Comparison of ENCODE assay signal across 23 cellular contexts in the genomic region with DNA sequence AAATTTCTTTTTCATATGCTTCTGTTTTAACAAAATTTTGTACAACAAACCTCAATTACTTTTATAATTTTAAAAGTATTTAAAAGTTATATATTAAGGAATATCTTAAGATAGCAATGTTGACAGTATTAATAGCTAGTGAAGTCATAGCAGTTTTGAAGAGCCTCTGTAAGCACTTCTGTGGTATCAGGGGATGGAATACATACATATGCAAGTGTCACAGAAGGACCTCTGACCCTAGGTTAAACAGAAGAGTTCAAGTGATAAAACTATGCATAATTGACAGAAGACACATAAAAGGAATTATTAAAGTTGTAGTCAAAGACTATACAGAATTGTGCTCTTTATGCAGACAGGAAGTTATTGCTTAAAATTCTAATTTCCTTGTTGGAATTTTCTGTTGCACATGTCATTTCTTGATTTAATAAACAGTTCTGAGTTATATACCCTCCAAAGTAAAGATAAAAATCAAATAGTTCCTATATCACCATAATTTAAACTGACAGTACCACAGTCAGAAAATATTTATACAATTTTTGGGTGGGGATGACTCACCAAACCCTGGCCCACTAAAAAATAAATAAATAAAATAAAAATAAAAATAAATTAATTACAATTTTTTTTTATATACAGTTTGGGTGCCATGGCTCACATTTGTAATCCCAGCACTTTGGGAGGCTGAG. TPM values are rescaled to one million over a fixed set of nuclear protein-coding genes. Genes with fewer than 3 reads are reported as not detected.
A peak's percentile ranks its signal among the peaks of the same experiment; 100 is the strongest.
DNase-seq lines count a peak whose midpoint lies in the region; ATAC-seq, FAIRE-seq and TF ChIP-seq lines count a peak whose summit lies in the region.
"Had no signal": no experiment of that assay in that cellular context is flagged by ENCODE, and none has a peak within 500 bp of the region (broad histone marks: within the 10 kb centered on the region; RNA-seq: fewer than 3 reads in every experiment).

No MANE protein-coding gene starts in this region.

- TF ChIP-seq POLR2A in K562 (conservative IDR thresholded peaks at IDR 0.05) (no peak), H54 (IDR thresholded peaks at IDR 0.05; ENCODE audit: low read depth, low read length) (no peak)

- no peak overlapping the region for H3K4me3 Mint-ChIP-seq in T-cell
- H3K4me3 Mint-ChIP-seq: GM23338 had no signal

- DNase-seq in AML-193 (lab: John Stamatoyannopoulos, UW) (peak; percentile 8 to 16), HuH-7.5 (ENCODE audit: low spot score) (peak; percentile 27), K562 (ENCODE audit: extremely low read depth in 1 of 4, low spot score in 3 of 4) (peak; percentile 32 to 60 (median 40)), T-cell (no peak), H54 (ENCODE audit: insufficient read length, low spot score) (no peak)
- no peak for DNase-seq in activated naive CD4-positive, alpha-beta T cell treated with Interleukin-2 at 50 U/mL for 16 hours
- DNase-seq: Caco-2; Karpas-422; MM.1S; NCI-H1417 treated with DMSO at 0.1 percent for 48 hours; NCI-H2029; NCI-H2171; NCI-H446 treated with DMSO at 0.1 percent for 48 hours; NK-92 treated with Interleukin-12 subunit alpha and Interleukin-12 subunit beta, amount 100 ng/mL, for 24 hours; T-helper 1 cell had no signal

- no peaks in the 10 kb centered on the region for H4K20me1 ChIP-seq in K562 (replicated peaks; ENCODE audit: control insufficient read depth, insufficient read depth, low read length)

- POLR2A ChIA-PET in K562 (lab: Yijun Ruan, JAX), result no interaction called here
- POLR2A ChIA-PET in T-cell (lab: Charles Lee), result interaction anchor here in 1 of 2 donors (0.6 kb wide), 1 partner anchor 1059 kb away, joined by 3 read pairs; no protein-coding TSS in a partner anchor

- H3K4me1 ChIP-seq in K562 (replicated peaks in 1 of 2; ENCODE audit: control insufficient read depth in 2 of 2, insufficient read depth in 2 of 2, low read length in 2 of 2), result peaks cover 0 to 8% of the 10 kb centered on the region in 2 experiments; a peak in 2 of 5 replicates
- H3K4me1 ChIP-seq: Caco-2 had no signal

- intact Hi-C loops in K562 (cut with micrococcal nuclease), result no loop called here

- TF ChIP-seq RAD21 in K562 (CRISPR knock-in tag; conservative IDR thresholded peaks at IDR 0.05 in 1 of 2, IDR thresholded peaks at IDR 0.05 in 1 of 2), result no peak

- peak; percentile 50 for ATAC-seq in SK-N-SH treated with all-trans-retinoic acid at 6 μM for 48 hours
- peak; percentile 88 for ATAC-seq in K562
- no peak for ATAC-seq in T-cell (replicated peaks in 1 of 4)
- ATAC-seq in HG03045 (IDR thresholded peaks at IDR 0.05; ENCODE audit: unreplicated experiment), result no peak
- ATAC-seq: GM12878, GM23338, HepG2 had no signal

- no peaks in the 10 kb centered on the region for H3K27me3 ChIP-seq in K562 (ENCODE audit: control insufficient read depth in 2 of 2, insufficient read depth in 2 of 2, low read length in 2 of 2)
- H3K27me3 ChIP-seq: SJSA1 had no signal

- H3K9me3 ChIP-seq in K562 (replicated peaks; ENCODE audit: control insufficient read depth, insufficient read depth, low read depth, low read length), result no peaks in the 10 kb centered on the region
- H3K9me3 ChIP-seq: Caco-2, SJSA1 had no signal

- TF ChIP-seq EP300 in K562 (IDR thresholded peaks at IDR 0.05; ENCODE audit: low read length), result no peak

- BruUV-seq in K562 (replicated peaks; lab: Mats Ljungman, UMichigan), result no TSS peak

- H2AFZ ChIP-seq in K562 (ENCODE audit: low read depth, low read length), result no peak overlapping the region
- H2AFZ ChIP-seq: GM23338 had no signal

- FAIRE-seq in K562 (lab: Jason Lieb, UNC) (no peak), H54 (lab: Jason Lieb, UNC) (no peak)
- FAIRE-seq: GM12878, GM18507, HepG2 had no signal

- no peaks in the 10 kb centered on the region for H3K4me1 Mint-ChIP-seq in T-cell
- H3K4me1 Mint-ChIP-seq: GM23338 had no signal

- H3K27me3 Mint-ChIP-seq in T-cell, result no peaks in the 10 kb centered on the region

- no peaks in the 10 kb centered on the region for H3K9me3 Mint-ChIP-seq in T-cell

- H3K27ac Mint-ChIP-seq in T-cell, result no peak overlapping the region
- H3K27ac Mint-ChIP-seq: GM23338 had no signal

- no peaks in the 10 kb centered on the region for H3K79me2 ChIP-seq in K562 (ENCODE audit: control insufficient read depth, insufficient read depth, low read length)

- H3K9ac ChIP-seq in K562 (ENCODE audit: insufficient read depth in 1 of 2, low read depth in 2 of 2, low read length in 2 of 2), result no peak overlapping the region

- no peak for TF ChIP-seq CTCF in K562 (IDR thresholded peaks at IDR 0.05 in 2 of 3, conservative IDR thresholded peaks at IDR 0.05 in 1 of 3; ENCODE audit: insufficient read depth in 2 of 3, low read depth in 1 of 3, low read length in 3 of 3)

- peaks cover 14% of the 10 kb centered on the region for H3K36me3 Mint-ChIP-seq in T-cell

- CTCF ChIA-PET in K562 (lab: Yijun Ruan, JAX; ENCODE audit: low intra/inter-chr PET ratio) (no interaction called here), T-cell (lab: Charles Lee) (no interaction called here)

- H3K27ac ChIP-seq in K562 (ENCODE audit: extremely low read depth, low read depth, low read length), result peak overlapping the region; percentile 5; the same call in 1 of the 3 replicates
- H3K27ac ChIP-seq: RWPE1, SJSA1 had no signal

- no peak overlapping the region for H3K4me3 ChIP-seq in K562
- H3K4me3 ChIP-seq: GM12878, GM23338, SJSA1 had no signal

- no peaks in the 10 kb centered on the region for H3K9me1 ChIP-seq in K562 (ENCODE audit: control insufficient read depth, insufficient read depth, low read length)

- H3K4me2 ChIP-seq in K562 (ENCODE audit: insufficient read depth, low read length), result no peak overlapping the region
- H3K4me2 ChIP-seq: GM23338 had no signal

- no peaks in the 10 kb centered on the region for H3K36me3 ChIP-seq in K562 (ENCODE audit: control insufficient read depth, insufficient read depth, low read length)
- H3K36me3 ChIP-seq: SJSA1 had no signal

- in situ Hi-C loops in K562 (cut with MboI), result no loop called here

RNA-seq across cellular contexts. Expression of a gene that starts 27.1 kb away (rescaled TPM):
- 11.4 and 25.7 TPM in 2 replicates for total RNA-seq in K562 (2011; cell fraction: chromatin; rRNA removed; ENCODE audit: low replicate concordance)
- total RNA-seq in K562 (2011; cell fraction: nucleolus; rRNA removed), result 5.3 and 7.0 TPM in 2 replicates
- total RNA-seq in K562 (2011; cell fraction: nucleoplasm; rRNA removed), result 13.2 and 17.9 TPM in 2 replicates
- total RNA-seq in K562 (2014; rRNA removed), result 5.7 and 7.5 TPM in 2 replicates
- 9.7 and 13.6 TPM in 2 replicates for total RNA-seq in K562 (2014; rRNA removed; fragmentation: Illumina TruSeq; extraction: Trizol)
- 6.9 and 8.3 TPM in 2 replicates for total RNA-seq in K562 (2015; rRNA removed; fragmentation: Illumina TruSeq; extraction: Trizol)
- total RNA-seq in K562 (2021), result 11.8 and 15.1 TPM in 2 replicates
- 8.6 and 14.7 TPM in 2 replicates for polyA plus RNA-seq in K562 (2011; rRNA removed)
- polyA plus RNA-seq in K562 (2011; cell fraction: cytosol; rRNA removed), result 1.9 and 4.5 TPM in 2 replicates
- 3.1 TPM in 2 replicates for polyA plus RNA-seq in K562 (2011; cell fraction: nucleus; rRNA removed)
- polyA plus RNA-seq in K562 (2012), result 8.1 and 11.6 TPM in 2 replicates
- polyA plus RNA-seq in K562 (2014; fragmentation: Illumina TruSeq; extraction: Trizol), result 7.2 and 7.5 TPM in 2 replicates
- polyA plus RNA-seq in K562 (2014; fragmentation: Nextera tagmentation; extraction: Ambion mirVana), result 10 to 100 TPM; 13.5 to 15.1 TPM
- polyA plus RNA-seq in K562 (2014; rRNA removed), result 5.6 and 6.9 TPM in 2 replicates
- 16.4 and 21.4 TPM in 2 replicates for polyA minus RNA-seq in K562 (2011; rRNA and poly(A)+ RNA removed)
- 2.8 and 6.7 TPM in 2 replicates for polyA minus RNA-seq in K562 (2011; cell fraction: cytosol; rRNA and poly(A)+ RNA removed)
- 2.4 and 3.7 TPM in 2 replicates for polyA minus RNA-seq in K562 (2011; cell fraction: nucleus; rRNA and poly(A)+ RNA removed)
- total RNA-seq in T-cell, result 10 to 100 TPM; 10.0 to 14.8 (median 13.0) TPM

RNA-seq across cellular contexts. Expression of a gene that starts 35.4 kb away (rescaled TPM):
- 69.1 and 83.0 TPM in 2 replicates for total RNA-seq in K562 (2011; cell fraction: chromatin; rRNA removed; ENCODE audit: low replicate concordance)
- 69.2 and 76.9 TPM in 2 replicates for total RNA-seq in K562 (2011; cell fraction: nucleolus; rRNA removed)
- total RNA-seq in K562 (2011; cell fraction: nucleoplasm; rRNA removed), result 117 and 160 TPM in 2 replicates
- total RNA-seq in K562 (2014; rRNA removed) (47.3 and 73.2 TPM in 2 replicates), K562 (2014; rRNA removed; fragmentation: Illumina TruSeq; extraction: Trizol) (103 and 117 TPM in 2 replicates), K562 (2015; rRNA removed; fragmentation: Illumina TruSeq; extraction: Trizol) (85.0 and 85.2 TPM in 2 replicates), K562 (2021) (66.5 and 68.6 TPM in 2 replicates), T-cell (10 to 100 TPM; 11.0 to 19.7 (median 16.5) TPM)
- polyA plus RNA-seq in K562 (2011; rRNA removed) (248 and 266 TPM in 2 replicates), K562 (2014; fragmentation: Illumina TruSeq; extraction: Trizol) (129 and 149 TPM in 2 replicates), K562 (2014; fragmentation: Nextera tagmentation; extraction: Ambion mirVana) (100 to 1,000 TPM; 136 to 143 TPM), K562 (2014; rRNA removed) (82.0 and 130 TPM in 2 replicates)
- polyA plus RNA-seq in K562 (2011; cell fraction: cytosol; rRNA removed), result 143 and 217 TPM in 2 replicates
- polyA plus RNA-seq in K562 (2011; cell fraction: nucleus; rRNA removed), result 68.9 and 105 TPM in 2 replicates
- polyA plus RNA-seq in K562 (2012), result 58.0 and 104 TPM in 2 replicates
- polyA minus RNA-seq in K562 (2011; rRNA and poly(A)+ RNA removed), result 147 and 159 TPM in 2 replicates
- polyA minus RNA-seq in K562 (2011; cell fraction: cytosol; rRNA and poly(A)+ RNA removed), result 34.7 and 59.2 TPM in 2 replicates
- 17.2 and 47.9 TPM in 2 replicates for polyA minus RNA-seq in K562 (2011; cell fraction: nucleus; rRNA and poly(A)+ RNA removed)

RNA-seq across cellular contexts. Expression of a gene that starts 37.1 kb away (rescaled TPM):
- 283 and 462 TPM in 2 replicates for total RNA-seq in K562 (2011; cell fraction: chromatin; rRNA removed; ENCODE audit: low replicate concordance)
- 159 and 187 TPM in 2 replicates for total RNA-seq in K562 (2011; cell fraction: nucleolus; rRNA removed)
- total RNA-seq in K562 (2011; cell fraction: nucleoplasm; rRNA removed), result 247 and 326 TPM in 2 replicates
- total RNA-seq in K562 (2014; rRNA removed) (122 and 133 TPM in 2 replicates), K562 (2014; rRNA removed; fragmentation: Illumina TruSeq; extraction: Trizol) (216 and 236 TPM in 2 replicates), K562 (2015; rRNA removed; fragmentation: Illumina TruSeq; extraction: Trizol) (176 and 178 TPM in 2 replicates), K562 (2021) (138 and 149 TPM in 2 replicates), T-cell (100 to 1,000 TPM; 124 to 155 (median 151) TPM)
- polyA plus RNA-seq in K562 (2011; rRNA removed) (128 and 138 TPM in 2 replicates), K562 (2014; fragmentation: Illumina TruSeq; extraction: Trizol) (165 and 174 TPM in 2 replicates), K562 (2014; fragmentation: Nextera tagmentation; extraction: Ambion mirVana) (100 to 1,000 TPM in 1 of 2 experiments, 10 to 100 TPM in 1; 86.0 to 128 TPM), K562 (2014; rRNA removed) (80.8 and 96.8 TPM in 2 replicates)
- polyA plus RNA-seq in K562 (2011; cell fraction: cytosol; rRNA removed), result 49.8 and 94.3 TPM in 2 replicates
- 173 and 219 TPM in 2 replicates for polyA plus RNA-seq in K562 (2011; cell fraction: nucleus; rRNA removed)
- 86.4 and 101 TPM in 2 replicates for polyA plus RNA-seq in K562 (2012)
- polyA minus RNA-seq in K562 (2011; rRNA and poly(A)+ RNA removed), result 244 and 278 TPM in 2 replicates
- 68.6 and 88.3 TPM in 2 replicates for polyA minus RNA-seq in K562 (2011; cell fraction: cytosol; rRNA and poly(A)+ RNA removed)
- 135 and 244 TPM in 2 replicates for polyA minus RNA-seq in K562 (2011; cell fraction: nucleus; rRNA and poly(A)+ RNA removed)

Comparison
In these comparisons a context has a peak if more than half of its experiments do, and no peak if none do; other contexts are left out.
1. DNase-seq: peak in AML-193 (2 of 2), HuH-7.5 (single experiment) and K562 (4 of 4); none in T-cell (0 of 34), H54 (single experiment) and activated naive CD4-positive, alpha-beta T cell treated with Interleukin-2 at 50 U/mL for 16 hours (single experiment).
2. ATAC-seq: peak in SK-N-SH treated with all-trans-retinoic acid at 6 μM for 48 hours (single experiment) and K562 (single experiment); none in T-cell (0 of 4) and HG03045 (single experiment).